In the genomic region with DNA sequence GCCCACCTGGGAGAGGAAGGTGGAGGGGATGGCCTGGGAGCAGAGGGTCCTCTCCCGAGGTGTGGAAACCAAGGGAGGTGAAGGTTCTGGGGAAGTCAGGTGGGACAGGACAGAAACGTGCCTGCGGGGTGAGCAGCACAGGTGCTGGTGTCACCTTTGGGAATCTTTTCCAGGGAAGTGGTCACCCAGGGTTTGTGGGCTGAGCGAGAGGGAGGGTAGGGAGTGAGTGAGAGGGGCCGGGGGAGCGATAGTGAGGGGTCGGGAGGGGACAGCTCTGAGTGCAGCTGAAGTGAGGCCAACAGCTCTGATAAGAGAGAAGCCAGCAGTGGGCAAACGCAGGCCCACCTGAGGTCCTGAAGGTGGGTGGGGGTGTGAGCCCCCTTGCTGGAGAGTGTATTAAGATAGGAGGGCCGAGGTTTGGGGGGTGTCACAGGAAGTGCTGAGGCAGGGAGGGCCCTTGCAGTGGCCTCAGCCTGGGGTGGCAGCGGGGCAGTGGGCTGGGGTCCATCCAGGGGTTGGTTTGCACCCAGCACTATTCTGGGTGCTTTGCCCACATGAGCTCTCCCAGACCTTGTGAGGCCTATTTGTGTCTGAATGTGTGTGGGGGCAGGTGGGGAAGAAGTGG, we compare ENCODE assay signal across 21 cellular contexts. TPM values are rescaled to one million over a fixed set of nuclear protein-coding genes. Genes with fewer than 3 reads are reported as not detected.
DNase-seq lines count a peak whose midpoint lies in the region; ATAC-seq and TF ChIP-seq lines count a peak whose summit lies in the region.
"Had no signal": no experiment of that assay in that cellular context is flagged by ENCODE, and none has a peak within 500 bp of the region (broad histone marks: within the 10 kb centered on the region; RNA-seq: fewer than 3 reads in every experiment).

No MANE protein-coding gene starts in this region.

- no peak overlapping the region for H3K27ac Mint-ChIP-seq in activated naive CD8-positive, alpha-beta T cell
- H3K27ac Mint-ChIP-seq in activated naive CD8-positive, alpha-beta T cell treated with anti-CD3 and anti-CD28 coated beads for 36 hours: no peak overlapping the region
- peak overlapping the region; percentile 21 for H3K27ac Mint-ChIP-seq in nephron progenitor cell
- H3K27ac Mint-ChIP-seq: activated CD4-positive, alpha-beta T cell treated with anti-CD3 and anti-CD28 coated beads for 36 hours; activated naive CD8-positive, alpha-beta T cell treated with anti-CD3 and anti-CD28 coated beads, Interleukin-2, amount 50 U/mL, for 24 hours; activated T-cell treated with anti-CD3 and anti-CD28 coated beads, Interleukin-2, amount 50 U/mL, for 24 hours had no signal

- DNase-seq in activated naive CD8-positive, alpha-beta T cell treated with anti-CD3 and anti-CD28 coated beads for 36 hours: no peak
- DNase-seq in nephron progenitor cell: no peak
- DNase-seq in transverse colon: no peak
- no peak for DNase-seq in OCI-M1 (lab: John Stamatoyannopoulos, UW)
- DNase-seq in NCI-H187 treated with DMSO at 0.1 percent for 48 hours (lab: John Stamatoyannopoulos, UW): no peak
- DNase-seq: activated CD4-positive, alpha-beta T cell treated with anti-CD3 and anti-CD28 coated beads for 36 hours; activated naive CD8-positive, alpha-beta T cell treated with anti-CD3 and anti-CD28 coated beads, Interleukin-2, amount 50 U/mL, for 24 hours; activated T-cell treated with anti-CD3 and anti-CD28 coated beads, Interleukin-2, amount 50 U/mL, for 24 hours; cerebellar nuclear complex; Karpas-422; kidney glomerular epithelial cell; NCI-H146; NCI-H226; SHP77; T-helper 9 cell had no signal

- intact Hi-C loops in transverse colon (cut with DNase I; ENCODE audit: low total_unique reads): no loop called here

- H3K4me1 ChIP-seq in duodenal mucosa (ENCODE audit: control insufficient read depth in 1 of 2, insufficient read depth in 2 of 2, low read length in 2 of 2): peaks cover 0 to 12% of the 10 kb centered on the region in 2 donors
- H3K4me1 ChIP-seq in transverse colon: peaks cover 4 to 12% (median 8%) of the 10 kb centered on the region in 4 donors

- H3K4me3 Mint-ChIP-seq in activated naive CD8-positive, alpha-beta T cell: peak overlapping the region; percentile 42
- no peak overlapping the region for H3K4me3 Mint-ChIP-seq in activated naive CD8-positive, alpha-beta T cell treated with anti-CD3 and anti-CD28 coated beads for 36 hours
- no peak overlapping the region for H3K4me3 Mint-ChIP-seq in nephron progenitor cell
- H3K4me3 Mint-ChIP-seq: activated CD4-positive, alpha-beta T cell treated with anti-CD3 and anti-CD28 coated beads for 36 hours; activated naive CD8-positive, alpha-beta T cell treated with anti-CD3 and anti-CD28 coated beads, Interleukin-2, amount 50 U/mL, for 24 hours; activated T-cell treated with anti-CD3 and anti-CD28 coated beads, Interleukin-2, amount 50 U/mL, for 24 hours had no signal

- TF ChIP-seq CTCF in nephron progenitor cell (IDR thresholded peaks at IDR 0.05): no peak
- no peak for TF ChIP-seq CTCF in transverse colon (IDR thresholded peaks at IDR 0.05)

- in situ Hi-C loops in transverse colon (cut with MboI; ENCODE audit: low pct_ligation_motif_present in 1 of 4, low pct_unique_long_range_greater_than_20kb in 1 of 4, low sequenced_read_pairs in 3 of 4): no loop called here

- H3K27me3 ChIP-seq in duodenal mucosa (ENCODE audit: control insufficient read depth in 1 of 2, insufficient read depth in 2 of 2, low read length in 2 of 2): peaks cover 29 to 32% of the 10 kb centered on the region in 2 donors
- peaks cover 72% of the 10 kb centered on the region for H3K27me3 ChIP-seq in transverse colon

- WGBS in transverse colon (ENCODE audit: low coverage in 1 of 2), 2 donors: 57 to 61% methylated on average over 5 to 10 of the region's 10 CpGs

- H3K4me1 Mint-ChIP-seq in activated naive CD8-positive, alpha-beta T cell (ENCODE audit: low read depth): peaks cover 13% of the 10 kb centered on the region
- peaks cover 6% of the 10 kb centered on the region for H3K4me1 Mint-ChIP-seq in activated naive CD8-positive, alpha-beta T cell treated with anti-CD3 and anti-CD28 coated beads for 36 hours
- H3K4me1 Mint-ChIP-seq in nephron progenitor cell: peaks cover 37% of the 10 kb centered on the region

- no peaks in the 10 kb centered on the region for H3K9me3 Mint-ChIP-seq in activated naive CD8-positive, alpha-beta T cell (ENCODE audit: low read depth)
- no peaks in the 10 kb centered on the region for H3K9me3 Mint-ChIP-seq in activated naive CD8-positive, alpha-beta T cell treated with anti-CD3 and anti-CD28 coated beads for 36 hours
- no peaks in the 10 kb centered on the region for H3K9me3 Mint-ChIP-seq in nephron progenitor cell
- H3K9me3 Mint-ChIP-seq: activated naive CD8-positive, alpha-beta T cell treated with anti-CD3 and anti-CD28 coated beads, Interleukin-2, amount 50 U/mL, for 24 hours; activated T-cell treated with anti-CD3 and anti-CD28 coated beads, Interleukin-2, amount 50 U/mL, for 24 hours had no signal

- peak overlapping the region; percentile 20 for H3K27ac ChIP-seq in duodenal mucosa (ENCODE audit: low read depth, low read length)
- H3K27ac ChIP-seq in transverse colon: peak overlapping the region in 3 of 4 donors; percentile 4 to 37 (median 29)
- H3K27ac ChIP-seq: A549, epithelial cell of prostate, thoracic aorta had no signal

- H3K36me3 Mint-ChIP-seq in activated naive CD8-positive, alpha-beta T cell: no peaks in the 10 kb centered on the region
- no peaks in the 10 kb centered on the region for H3K36me3 Mint-ChIP-seq in activated naive CD8-positive, alpha-beta T cell treated with anti-CD3 and anti-CD28 coated beads for 36 hours
- H3K36me3 Mint-ChIP-seq in nephron progenitor cell (ENCODE audit: low read depth): no peaks in the 10 kb centered on the region

- ATAC-seq in HG02973 (IDR thresholded peaks at IDR 0.05; ENCODE audit: unreplicated experiment): no peak
- ATAC-seq: activated CD4-positive, alpha-beta T cell treated with anti-CD3 and anti-CD28 coated beads for 36 hours; activated naive CD8-positive, alpha-beta T cell treated with anti-CD3 and anti-CD28 coated beads, Interleukin-2, amount 50 U/mL, for 24 hours had no signal

- TF ChIP-seq EP300 in transverse colon (IDR thresholded peaks at IDR 0.05; ENCODE audit: low read depth): no peak

- no peak for TF ChIP-seq POLR2A in transverse colon (IDR thresholded peaks at IDR 0.05)

- H3K9me3 ChIP-seq in duodenal mucosa (ENCODE audit: control insufficient read depth in 1 of 2, low read length in 2 of 2) (no peaks in the 10 kb centered on the region), transverse colon (no peaks in the 10 kb centered on the region)
- H3K9me3 ChIP-seq: A549, thoracic aorta had no signal

- H3K27me3 Mint-ChIP-seq in activated naive CD8-positive, alpha-beta T cell: peaks cover 10% of the 10 kb centered on the region
- H3K27me3 Mint-ChIP-seq in activated naive CD8-positive, alpha-beta T cell treated with anti-CD3 and anti-CD28 coated beads for 36 hours: peaks cover 28% of the 10 kb centered on the region
- H3K27me3 Mint-ChIP-seq in nephron progenitor cell (ENCODE audit: low read depth, poor library complexity): peaks cover 14% of the 10 kb centered on the region

- no peak overlapping the region for H3K9ac ChIP-seq in duodenal mucosa (ENCODE audit: low read depth in 1 of 2, low read length in 2 of 2)

- H3K4me3 ChIP-seq in duodenal mucosa (ENCODE audit: low read depth in 1 of 2, low read length in 2 of 2): no peak overlapping the region
- no peak overlapping the region for H3K4me3 ChIP-seq in transverse colon
- H3K4me3 ChIP-seq: A549, thoracic aorta had no signal

- no peaks in the 10 kb centered on the region for H3K36me3 ChIP-seq in duodenal mucosa (ENCODE audit: control insufficient read depth in 1 of 2, insufficient read depth in 2 of 2, low read length in 2 of 2)
- no peaks in the 10 kb centered on the region for H3K36me3 ChIP-seq in transverse colon
- H3K36me3 ChIP-seq: thoracic aorta had no signal

RNA-seq across cellular contexts. Expression of gene SHANK3, which starts 1.6 kb away (rescaled TPM):
- total RNA-seq in activated naive CD8-positive, alpha-beta T cell treated with anti-CD3 and anti-CD28 coated beads for 36 hours: under 1 TPM; 0.27 to 0.30 TPM
- total RNA-seq in transverse colon: 10 to 100 TPM in 1 of 4 donors, 1 to 10 TPM in 3; 2.7 to 30.3 (median 6.3) TPM

RNA-seq across cellular contexts. Expression of gene ARSA, which starts 43.1 kb away (rescaled TPM):
- total RNA-seq in activated naive CD8-positive, alpha-beta T cell treated with anti-CD3 and anti-CD28 coated beads for 36 hours: 10 to 100 TPM; 12.6 to 13.5 TPM
- 100 to 1,000 TPM in 2 of 4 donors, 10 to 100 TPM in 2; 81.2 to 253 (median 99.1) TPM for total RNA-seq in transverse colon

Comparison
In these comparisons a context has a peak if more than half of its experiments do, and no peak if none do; other contexts are left out.
1. RNA of gene ARSA, which starts 43.1 kb away (total RNA-seq): 81.2 to 253 TPM in transverse colon; 12.6 to 13.5 TPM in activated naive CD8-positive, alpha-beta T cell treated with anti-CD3 and anti-CD28 coated beads for 36 hours; every median in the first group is over 4 times any median in the second.